16 cellular contexts compared by ENCODE assay signal in the genomic region with DNA sequence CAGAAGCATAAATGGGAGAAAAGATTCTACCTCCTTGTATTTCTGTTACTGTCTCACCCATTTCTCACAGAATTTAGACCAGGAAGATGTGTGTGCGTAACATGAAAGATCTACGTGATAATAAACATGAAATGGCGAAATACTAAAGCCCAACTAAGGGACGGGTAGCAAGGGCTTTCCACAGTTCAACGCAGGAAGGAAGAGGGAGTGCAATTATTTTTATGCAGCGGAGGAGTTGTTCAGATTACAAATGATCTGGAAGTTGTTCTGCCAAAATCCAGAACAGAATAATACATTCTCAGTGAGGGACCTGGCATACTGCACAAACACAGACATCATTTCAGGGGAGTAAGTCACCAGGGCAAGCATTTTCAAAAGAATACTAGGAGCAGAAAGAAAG.
DNase-seq lines count a peak whose midpoint lies in the region; TF ChIP-seq lines count a peak whose summit lies in the region.
"Had no signal": no experiment of that assay in that cellular context is flagged by ENCODE, and none has a peak within 500 bp of the region (broad histone marks: within the 10 kb centered on the region; RNA-seq: fewer than 3 reads in every experiment).

No MANE protein-coding gene starts in this region.

- H3K4me2 ChIP-seq in fibroblast of lung (ENCODE audit: extremely low read depth, insufficient read depth, low read length) = no peak overlapping the region

- H3K79me2 ChIP-seq in fibroblast of lung (ENCODE audit: control insufficient read depth, insufficient read depth, low read length) = no peaks in the 10 kb centered on the region

- no peaks in the 10 kb centered on the region for H3K9me3 ChIP-seq in fibroblast of lung (ENCODE audit: control insufficient read depth, insufficient read depth, low read depth, low read length)

- H3K4me3 ChIP-seq in fibroblast of lung (replicated peaks in 1 of 4; ENCODE audit: control extremely low read depth in 1 of 4, insufficient read depth in 1 of 4, low read depth in 3 of 4, low read length in 4 of 4) = no peak overlapping the region

- H3K27me3 ChIP-seq in fibroblast of lung (ENCODE audit: control insufficient read depth, insufficient read depth, low read length) = no peaks in the 10 kb centered on the region

- no peaks in the 10 kb centered on the region for H3K4me1 ChIP-seq in fibroblast of lung (ENCODE audit: control insufficient read depth, extremely low read depth, insufficient read depth, low read length)

- TF ChIP-seq CTCF in fibroblast of lung (conservative IDR thresholded peaks at IDR 0.05 in 1 of 2, IDR thresholded peaks at IDR 0.05 in 1 of 2; ENCODE audit: low read depth in 1 of 2, low read length in 2 of 2) = no peak

- H4K20me1 ChIP-seq in fibroblast of lung (ENCODE audit: control insufficient read depth, extremely low read depth, insufficient read depth, low read length) = no peaks in the 10 kb centered on the region

- DNase-seq in KG1 (lab: John Stamatoyannopoulos, UW) (peak; percentile 66), amniotic epithelial cell (ENCODE audit: low read depth) (peak; percentile 54), fibroblast of lung (ENCODE audit: low read depth in 2 of 2) (peak; percentile 17 to 51), pons (ENCODE audit: low spot score) (peak; percentile 49), mesenteric fat pad (ENCODE audit: low spot score) (no peak), NCI-H526 treated with DMSO at 0.1 percent for 48 hours (lab: John Stamatoyannopoulos, UW) (no peak), DMS 273 treated with DMSO at 0.1 percent for 48 hours (lab: John Stamatoyannopoulos, UW) (no peak), NCI-H526 (lab: John Stamatoyannopoulos, UW) (no peak)
- DNase-seq: activated CD4-positive, CD25-positive, alpha-beta regulatory T cell treated with anti-CD3 and anti-CD28 coated beads, Interleukin-2, amount 50 U/mL, for 72 hours; activated T-cell treated with anti-CD3 and anti-CD28 coated beads for 4 hours; CD4-positive, CD25-positive, alpha-beta regulatory T cell; Kasumi-1; left cardiac atrium; naive thymus-derived CD4-positive, alpha-beta T cell; NCI-H187 treated with DMSO at 0.1 percent for 48 hours; NCI-H510A treated with DMSO at 0.1 percent for 48 hours had no signal

- H3K36me3 ChIP-seq in fibroblast of lung (ENCODE audit: control insufficient read depth, insufficient read depth, low read length) = no peaks in the 10 kb centered on the region

- H3K9ac ChIP-seq in fibroblast of lung (ENCODE audit: insufficient read depth, low read length) = no peak overlapping the region

- peak overlapping the region; percentile 57 for H2AFZ ChIP-seq in fibroblast of lung (ENCODE audit: low read length)

- no peak overlapping the region for H3K27ac ChIP-seq in fibroblast of lung (ENCODE audit: insufficient read depth, low read length)

Comparison
In these comparisons a context has a peak if more than half of its experiments do, and no peak if none do; other contexts are left out.
1. DNase-seq: peak in KG1 (single experiment), amniotic epithelial cell (single experiment), fibroblast of lung (2 of 2) and pons (single experiment); none in mesenteric fat pad (single experiment), NCI-H526 treated with DMSO at 0.1 percent for 48 hours (single experiment), DMS 273 treated with DMSO at 0.1 percent for 48 hours (single experiment) and NCI-H526 (0 of 2).